ENCODE assay signal across 20 cellular contexts in the genomic region with DNA sequence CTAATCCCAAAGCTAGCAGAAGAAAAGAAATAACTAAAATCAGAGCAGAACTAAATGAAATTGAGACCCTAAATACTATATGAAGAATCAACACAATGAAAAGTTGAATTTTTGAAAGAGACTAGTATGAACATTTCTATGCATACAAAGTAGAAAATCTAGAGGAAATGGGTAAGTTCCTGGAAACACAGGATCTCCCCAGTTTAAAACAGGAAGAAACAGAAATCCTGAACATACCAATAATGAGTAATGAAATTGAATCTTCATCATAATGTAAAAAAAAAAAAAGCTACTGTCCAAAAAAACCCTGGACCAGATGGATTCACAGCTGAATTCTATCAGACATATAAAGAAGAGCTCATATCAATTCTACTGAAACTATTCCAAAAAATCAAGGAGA.
DNase-seq lines count a peak whose midpoint lies in the region; ATAC-seq and TF ChIP-seq lines count a peak whose summit lies in the region.
"Had no signal": no experiment of that assay in that cellular context is flagged by ENCODE, and none has a peak within 500 bp of the region (broad histone marks: within the 10 kb centered on the region; RNA-seq: fewer than 3 reads in every experiment).

No MANE protein-coding gene starts in this region.

- peak; percentile 74 for DNase-seq in dermis blood vessel endothelial cell
- DNase-seq in endothelial cell (ENCODE audit: low spot score), result no peak
- peak; percentile 11 for DNase-seq in fibroblast of pulmonary artery (ENCODE audit: low read depth)
- peak; percentile 47 for DNase-seq in pulmonary artery endothelial cell (ENCODE audit: low read depth, low spot score)
- no peak for DNase-seq in stimulated activated naive CD8-positive, alpha-beta T cell treated with anti-CD3 and anti-CD28 coated beads, Interleukin-15, Interleukin-2, amounts not matched to agents 100 U/mL and 50 U/mL, for 24 hours
- no peak for DNase-seq in H7
- DNase-seq in WERI-Rb-1, result no peak
- DNase-seq: 8988T; ACHN; BE2C; C1 segment of cervical spinal cord; Caco-2; Calu3; CD4-positive, alpha-beta T cell; CD8-positive, alpha-beta T cell; DMS79 treated with DMSO at 0.1 percent for 48 hours; GF-D8 had no signal

- no peaks in the 10 kb centered on the region for H3K27me3 ChIP-seq in H7 (ENCODE audit: control insufficient read depth, insufficient read depth, low read length)
- no peaks in the 10 kb centered on the region for H3K27me3 ChIP-seq in WERI-Rb-1 (ENCODE audit: insufficient read depth, low read depth, severe bottlenecking)
- H3K27me3 ChIP-seq: BE2C, BLaER1 had no signal

- TF ChIP-seq CTCF in endothelial cell (IDR thresholded peaks at IDR 0.05; ENCODE audit: unreplicated experiment) (no peak), fibroblast of pulmonary artery (IDR thresholded peaks at IDR 0.05; ENCODE audit: low read length, missing control alignments) (no peak), WERI-Rb-1 (IDR thresholded peaks at IDR 0.05; ENCODE audit: low read depth, low read length) (no peak)

- H3K27ac ChIP-seq in WERI-Rb-1, result no peak overlapping the region
- H3K27ac ChIP-seq: BLaER1 had no signal

- peak overlapping the region; percentile 70 for H3K27ac Mint-ChIP-seq in endothelial cell (ENCODE audit: unreplicated experiment)
- H3K27ac Mint-ChIP-seq: CD14-positive monocyte; CD4-positive, alpha-beta T cell; CD8-positive, alpha-beta T cell had no signal

- H3K27me3 Mint-ChIP-seq in endothelial cell (ENCODE audit: unreplicated experiment), result no peaks in the 10 kb centered on the region
- H3K27me3 Mint-ChIP-seq: CD4-positive, alpha-beta T cell had no signal

- H3K36me3 Mint-ChIP-seq in endothelial cell (ENCODE audit: low read depth, unreplicated experiment), result no peaks in the 10 kb centered on the region
- H3K36me3 Mint-ChIP-seq: CD14-positive monocyte; CD8-positive, alpha-beta T cell had no signal

- no peaks in the 10 kb centered on the region for H3K9me3 ChIP-seq in WERI-Rb-1 (ENCODE audit: severe bottlenecking)
- H3K9me3 ChIP-seq: BE2C, BLaER1, Caco-2 had no signal

- H3K9me3 Mint-ChIP-seq in endothelial cell (ENCODE audit: unreplicated experiment), result no peaks in the 10 kb centered on the region

- H3K4me3 Mint-ChIP-seq in endothelial cell (ENCODE audit: unreplicated experiment), result no peak overlapping the region
- H3K4me3 Mint-ChIP-seq: CD14-positive monocyte; CD4-positive, alpha-beta T cell; CD8-positive, alpha-beta T cell had no signal

- no peaks in the 10 kb centered on the region for H3K36me3 ChIP-seq in H7 (replicated peaks; ENCODE audit: control insufficient read depth, insufficient read depth, low read length)
- no peaks in the 10 kb centered on the region for H3K36me3 ChIP-seq in WERI-Rb-1
- H3K36me3 ChIP-seq: BE2C, BLaER1 had no signal

- no peak for ATAC-seq in stimulated activated naive CD8-positive, alpha-beta T cell treated with anti-CD3 and anti-CD28 coated beads, Interleukin-15, Interleukin-2, amounts not matched to agents 100 U/mL and 50 U/mL, for 24 hours
- ATAC-seq in GM18867 (IDR thresholded peaks at IDR 0.05; ENCODE audit: unreplicated experiment), result no peak
- ATAC-seq: CD8-positive, alpha-beta T cell had no signal

- H3K4me3 ChIP-seq in fibroblast of pulmonary artery (replicated peaks; ENCODE audit: low read depth, low read length), result no peak overlapping the region
- H3K4me3 ChIP-seq in H7 (ENCODE audit: insufficient read depth, low read depth, low read length), result no peak overlapping the region
- H3K4me3 ChIP-seq in WERI-Rb-1 (ENCODE audit: low read depth, low read length), result no peak overlapping the region
- H3K4me3 ChIP-seq: BLaER1 had no signal

- peaks cover 3% of the 10 kb centered on the region for H3K4me1 Mint-ChIP-seq in endothelial cell (ENCODE audit: unreplicated experiment)

Comparison
In these comparisons a context has a peak if more than half of its experiments do, and no peak if none do; other contexts are left out.
1. DNase-seq: peak in dermis blood vessel endothelial cell (single experiment), fibroblast of pulmonary artery (single experiment) and pulmonary artery endothelial cell (single experiment); none in endothelial cell (single experiment), stimulated activated naive CD8-positive, alpha-beta T cell treated with anti-CD3 and anti-CD28 coated beads, Interleukin-15, Interleukin-2, amounts not matched to agents 100 U/mL and 50 U/mL, for 24 hours (single experiment), H7 (single experiment) and WERI-Rb-1 (single experiment).